ENCODE assay signal across 16 cellular contexts in genomic region chr17:45925311-45925710, GRCh38. TPM values are rescaled to one million over a fixed set of nuclear protein-coding genes. Genes with fewer than 3 reads are reported as not detected.
DNase-seq lines count a peak whose midpoint lies in the region; ATAC-seq and TF ChIP-seq lines count a peak whose summit lies in the region.
"Had no signal": no experiment of that assay in that cellular context is flagged by ENCODE, and none has a peak within 500 bp of the region (broad histone marks: within the 10 kb centered on the region; RNA-seq: fewer than 3 reads in every experiment).

No MANE protein-coding gene starts in this region.

- H3K36me3 Mint-ChIP-seq in nephron (ENCODE audit: low read depth) (no peaks in the 10 kb centered on the region), type B pancreatic cell (no peaks in the 10 kb centered on the region)
- H3K36me3 Mint-ChIP-seq: CD14-positive monocyte; CD8-positive, alpha-beta T cell had no signal

- DNase-seq in MV-4-11 (lab: John Stamatoyannopoulos, UW) (peak; percentile 7), SK-N-MC (ENCODE audit: low read depth, low spot score) (no peak), iris pigment epithelial cell (ENCODE audit: low read depth) (peak; percentile 3), type B pancreatic cell (ENCODE audit: extremely low spot score, unreplicated experiment) (no peak)
- DNase-seq: CD8-positive, alpha-beta T cell; COR-L47; DMS153; DMS79 treated with DMSO at 0.1 percent for 48 hours; EL; GOT3; H9 had no signal

- no peaks in the 10 kb centered on the region for H3K9me3 ChIP-seq in SK-N-MC (ENCODE audit: low read depth, low read length)

- H3K9me3 Mint-ChIP-seq in nephron (no peaks in the 10 kb centered on the region), type B pancreatic cell (no peaks in the 10 kb centered on the region)
- H3K9me3 Mint-ChIP-seq: H9 had no signal

- H3K27ac Mint-ChIP-seq in nephron (peak overlapping the region; percentile 11 to 81 (median 11)), type B pancreatic cell (no peak overlapping the region)
- H3K27ac Mint-ChIP-seq: CD14-positive monocyte; CD8-positive, alpha-beta T cell; H9 had no signal

- H3K4me3 Mint-ChIP-seq in nephron (peak overlapping the region in 1 of 3 experiments; percentile 14), type B pancreatic cell (no peak overlapping the region)
- H3K4me3 Mint-ChIP-seq: CD14-positive monocyte; CD8-positive, alpha-beta T cell; H9 had no signal

- TF ChIP-seq CTCF in nephron (IDR thresholded peaks at IDR 0.05; ENCODE audit: unreplicated experiment in 3 of 3), result no peak
- no peak for TF ChIP-seq CTCF in type B pancreatic cell (conservative IDR thresholded peaks at IDR 0.05)

- no peak overlapping the region for H3K4me3 ChIP-seq in SK-N-MC

- peaks cover 10% of the 10 kb centered on the region for H3K36me3 ChIP-seq in SK-N-MC (ENCODE audit: insufficient read depth, low read length)

- H3K4me1 Mint-ChIP-seq in nephron (peaks cover 14% of the 10 kb centered on the region), type B pancreatic cell (ENCODE audit: unreplicated experiment) (no peaks in the 10 kb centered on the region)

- H3K27me3 Mint-ChIP-seq in nephron (ENCODE audit: low read depth) (peaks cover 17% of the 10 kb centered on the region), type B pancreatic cell (peaks cover 10% of the 10 kb centered on the region)

- H3K9ac ChIP-seq in SK-N-MC (ENCODE audit: insufficient read length), result no peak overlapping the region

- no peak for ATAC-seq in HG03460 (IDR thresholded peaks at IDR 0.05; ENCODE audit: unreplicated experiment)
- ATAC-seq in HG03039 (IDR thresholded peaks at IDR 0.05; ENCODE audit: unreplicated experiment), result no peak
- ATAC-seq: CD8-positive, alpha-beta T cell had no signal

- peak overlapping the region; percentile 97 for H3K27ac ChIP-seq in SK-N-MC
- H3K27ac ChIP-seq: HL-60 had no signal

RNA-seq across cellular contexts. Expression of gene MAPT, which starts 31.0 kb away (rescaled TPM):
- total RNA-seq in type B pancreatic cell (ENCODE audit: low replicate concordance), result 3.5 and 4.5 TPM in 2 replicates

Comparison
In these comparisons a context has a peak if more than half of its experiments do, and no peak if none do; other contexts are left out.
1. DNase-seq: peak in MV-4-11 (single experiment) and iris pigment epithelial cell (single experiment); none in SK-N-MC (single experiment) and type B pancreatic cell (single experiment).